Comparison of ENCODE assay signal across 9 cellular contexts in genomic region chr12:51847830-51848727, GRCh38. TPM values are rescaled to one million over a fixed set of nuclear protein-coding genes. Genes with fewer than 3 reads are reported as not detected.
DNase-seq lines count a peak whose midpoint lies in the region; ATAC-seq and TF ChIP-seq lines count a peak whose summit lies in the region.
"Had no signal": no experiment of that assay in that cellular context is flagged by ENCODE, and none has a peak within 500 bp of the region (broad histone marks: within the 10 kb centered on the region; RNA-seq: fewer than 3 reads in every experiment).

FIGNL2 (minus strand) TSS chr12:51848718; CDS start chr12:51822413, 26,305 bp downstream.

- TF ChIP-seq CTCF in Caco-2 (IDR thresholded peaks at IDR 0.05; ENCODE audit: insufficient read depth in 1 of 2, low read depth in 1 of 2, low read length in 1 of 2, severe bottlenecking in 1 of 2, unreplicated experiment in 1 of 2) = no peak
- no peak for TF ChIP-seq CTCF in WERI-Rb-1 (IDR thresholded peaks at IDR 0.05; ENCODE audit: low read depth, low read length)
- no peak for TF ChIP-seq CTCF in sigmoid colon (IDR thresholded peaks at IDR 0.05)

- POLR2A ChIA-PET in Caco-2 (lab: Charles Lee) = interaction anchor here (0.6 kb wide), 1 partner anchor 16 kb away, joined by 4 read pairs; no protein-coding TSS in a partner anchor

- CTCF ChIA-PET in Caco-2 (lab: Charles Lee) = interaction anchor here (0.6 to 1.2 kb wide), 4 partner anchors 24 to 99 kb away, joined by 3 to 8 read pairs (median 4); no protein-coding TSS in a partner anchor

- H3K27me3 ChIP-seq in Caco-2 (replicated peaks; ENCODE audit: control insufficient read depth, insufficient read depth, low read length) = no peaks in the 10 kb centered on the region
- H3K27me3 ChIP-seq in WERI-Rb-1 (ENCODE audit: insufficient read depth, low read depth, severe bottlenecking) = no peaks in the 10 kb centered on the region
- H3K27me3 ChIP-seq in sigmoid colon = peaks cover 39 to 57% (median 56%) of the 10 kb centered on the region in 3 donors

- no peak for TF ChIP-seq POLR2A in sigmoid colon (IDR thresholded peaks at IDR 0.05)

- H3K9me3 Mint-ChIP-seq in Caco-2 (ENCODE audit: unreplicated experiment) = no peaks in the 10 kb centered on the region

- H3K4me1 ChIP-seq in Caco-2 = peaks cover 27% of the 10 kb centered on the region
- H3K4me1 ChIP-seq in sigmoid colon = peaks cover 3 to 32% (median 27%) of the 10 kb centered on the region in 4 donors

- intact Hi-C loops in Caco-2 (cut with micrococcal nuclease; ENCODE audit: unreplicated experiment) = loop anchor here (1.0 kb wide), 1 partner anchor 16 kb away; no protein-coding TSS in a partner anchor
- intact Hi-C loops in sigmoid colon (cut with DNase I) = no loop called here

- H3K9me3 ChIP-seq in Caco-2 = no peaks in the 10 kb centered on the region
- H3K9me3 ChIP-seq in WERI-Rb-1 (ENCODE audit: severe bottlenecking) = no peaks in the 10 kb centered on the region
- no peaks in the 10 kb centered on the region for H3K9me3 ChIP-seq in sigmoid colon

- WGBS in sigmoid colon, 2 donors = 2 to 3% methylated on average over 84 of the region's 84 CpGs

- H3K4me3 ChIP-seq in Caco-2 (ENCODE audit: low read depth, low read length) (peak within 1 kb of the TSS; percentile 83), WERI-Rb-1 (ENCODE audit: low read depth, low read length) (peak within 1 kb of the TSS; percentile 78), iPS-11a (ENCODE audit: low read depth, low read length) (peak within 1 kb of the TSS; percentile 67), sigmoid colon (peak within 1 kb of the TSS; percentile 34 to 57 (median 42))

- no peaks in the 10 kb centered on the region for H3K36me3 Mint-ChIP-seq in Caco-2 (ENCODE audit: insufficient read depth, unreplicated experiment)

- peak within 1 kb of the TSS; percentile 84 for H3K4me3 Mint-ChIP-seq in Caco-2 (ENCODE audit: unreplicated experiment)

- peak within 1 kb of the TSS; percentile 46 for H3K27ac Mint-ChIP-seq in Caco-2 (ENCODE audit: unreplicated experiment)

- H3K4me1 Mint-ChIP-seq in Caco-2 (ENCODE audit: low read depth, unreplicated experiment) = peaks cover 17% of the 10 kb centered on the region

- H3K27ac ChIP-seq in WERI-Rb-1 (peak within 1 kb of the TSS; percentile 82), sigmoid colon (peak within 1 kb of the TSS; percentile 39 to 67 (median 50))

- no peak for TF ChIP-seq EP300 in sigmoid colon (IDR thresholded peaks at IDR 0.05)

- ATAC-seq in HG02610 (IDR thresholded peaks at IDR 0.05; ENCODE audit: unreplicated experiment) = no peak

- H3K27me3 Mint-ChIP-seq in Caco-2 (ENCODE audit: insufficient read depth, unreplicated experiment) = no peaks in the 10 kb centered on the region

- BruUV-seq in Caco-2 (replicated peaks; lab: Mats Ljungman, UMichigan) = no TSS peak

- H3K36me3 ChIP-seq in Caco-2 (ENCODE audit: control insufficient read depth, insufficient read depth, low read length) (no peaks in the 10 kb centered on the region), WERI-Rb-1 (no peaks in the 10 kb centered on the region; the same call in 1 of the 2 replicates), sigmoid colon (no peaks in the 10 kb centered on the region)

- peak; percentile 57 to 65 for DNase-seq in Caco-2
- DNase-seq in WERI-Rb-1 = peak; percentile 63
- no peak for DNase-seq in sigmoid colon
- no peak for DNase-seq in stimulated activated CD4-positive, alpha-beta T cell treated with anti-CD3 and anti-CD28 coated beads, Interleukin-4, amount 100 ng/mL, for 1 hour
- DNase-seq in DMS153 (lab: John Stamatoyannopoulos, UW) = no peak
- DNase-seq in HCEC 1CT = no peak
- DNase-seq: NCI-H774 had no signal

RNA-seq across cellular contexts. Expression of gene FIGNL2, which starts in this region (rescaled TPM):
- 3.5 and 3.6 TPM in 2 replicates for total RNA-seq in Caco-2 (2022)
- under 1 TPM in 2 of 4 donors, not detected in 2; 0.28 to 0.36 TPM for total RNA-seq in sigmoid colon
- polyA plus RNA-seq in sigmoid colon = under 1 TPM in 1 of 3 donors, not detected in 2; 0.36 TPM

Comparison
In these comparisons a context has a peak if more than half of its experiments do, and no peak if none do; other contexts are left out.
1. DNase-seq: peak in Caco-2 (2 of 2) and WERI-Rb-1 (single experiment); none in sigmoid colon (single experiment), stimulated activated CD4-positive, alpha-beta T cell treated with anti-CD3 and anti-CD28 coated beads, Interleukin-4, amount 100 ng/mL, for 1 hour (single experiment), DMS153 (single experiment) and HCEC 1CT (single experiment).
2. Peak in every context shown above with its lines, with median percentiles within 50 percentile points of each other: H3K4me3 ChIP-seq.